21 cellular contexts compared by ENCODE assay signal in genomic region chr1:5941671-5942070, GRCh38.
"Had no signal": no experiment of that assay in that cellular context is flagged by ENCODE, and none has a peak within 500 bp of the region (broad histone marks: within the 10 kb centered on the region; RNA-seq: fewer than 3 reads in every experiment).

No MANE protein-coding gene starts in this region.

- H3K9me3 ChIP-seq: esophagus squamous epithelium, gastroesophageal sphincter, left ventricle myocardium inferior, lower lobe of right lung, psoas muscle, spleen had no signal

- H3K27ac ChIP-seq: esophagus squamous epithelium, gastroesophageal sphincter, left ventricle myocardium inferior, lower lobe of right lung, psoas muscle, spleen had no signal

- H3K27me3 ChIP-seq: esophagus squamous epithelium, gastroesophageal sphincter, spleen had no signal

- H3K27me3 Mint-ChIP-seq: memory B cell; stimulated activated memory B cell treated with anti-CD40 and anti-IgM and Interleukin-4, amounts not matched to agents 10 μg/mL and 1 μg/mL and 100 μg/mL, for 72 hours; stimulated activated naive CD8-positive, alpha-beta T cell treated with anti-CD3 and anti-CD28 coated beads, Interleukin-15, Interleukin-2, amounts not matched to agents 100 ng/mL and 50 ng/mL, for 24 hours had no signal

- H3K4me3 Mint-ChIP-seq: memory B cell; nephron; stimulated activated memory B cell treated with anti-CD40 and anti-IgM and Interleukin-4, amounts not matched to agents 10 μg/mL and 1 μg/mL and 100 μg/mL, for 72 hours; stimulated activated naive CD8-positive, alpha-beta T cell treated with anti-CD3 and anti-CD28 coated beads, Interleukin-15, Interleukin-2, amounts not matched to agents 100 ng/mL and 50 ng/mL, for 24 hours had no signal

- H3K4me1 Mint-ChIP-seq: memory B cell; stimulated activated memory B cell treated with anti-CD40 and anti-IgM and Interleukin-4, amounts not matched to agents 10 μg/mL and 1 μg/mL and 100 μg/mL, for 72 hours had no signal

- H3K9me3 Mint-ChIP-seq: memory B cell; stimulated activated memory B cell treated with anti-CD40 and anti-IgM and Interleukin-4, amounts not matched to agents 10 μg/mL and 1 μg/mL and 100 μg/mL, for 72 hours; stimulated activated naive CD8-positive, alpha-beta T cell treated with anti-CD3 and anti-CD28 coated beads, Interleukin-15, Interleukin-2, amounts not matched to agents 100 ng/mL and 50 ng/mL, for 24 hours had no signal

- H3K4me1 ChIP-seq: gastroesophageal sphincter, left ventricle myocardium inferior, lower lobe of right lung, psoas muscle, spleen had no signal

- DNase-seq: dermis blood vessel endothelial cell; esophagus squamous epithelium; foreskin fibroblast; glutamatergic neuron; kidney; left cardiac atrium; left ventricle myocardium inferior; lower lobe of right lung; midbrain; psoas muscle; retina; spleen; stimulated activated CD4-positive, alpha-beta T cell treated with anti-CD3 and anti-CD28 coated beads, Interleukin-15, amount 100 ng/mL, for 24 hours; stimulated activated CD4-positive, alpha-beta T cell treated with anti-CD3 and anti-CD28 coated beads, Interleukin-1b, Interleukin-23, amount 100 ng/mL, for 48 hours; stimulated activated CD4-positive, alpha-beta T cell treated with anti-CD3 and anti-CD28 coated beads, Interleukin-4, amount 100 ng/mL, for 24 hours; trophoblast cell had no signal

- H3K27ac Mint-ChIP-seq: memory B cell; nephron; stimulated activated memory B cell treated with anti-CD40 and anti-IgM and Interleukin-4, amounts not matched to agents 10 μg/mL and 1 μg/mL and 100 μg/mL, for 72 hours; stimulated activated naive CD8-positive, alpha-beta T cell treated with anti-CD3 and anti-CD28 coated beads, Interleukin-15, Interleukin-2, amounts not matched to agents 100 ng/mL and 50 ng/mL, for 24 hours had no signal

- H3K4me3 ChIP-seq: esophagus squamous epithelium, gastroesophageal sphincter, left ventricle myocardium inferior, lower lobe of right lung, psoas muscle, spleen had no signal
